4 cellular contexts compared by ENCODE assay signal in the genomic region with DNA sequence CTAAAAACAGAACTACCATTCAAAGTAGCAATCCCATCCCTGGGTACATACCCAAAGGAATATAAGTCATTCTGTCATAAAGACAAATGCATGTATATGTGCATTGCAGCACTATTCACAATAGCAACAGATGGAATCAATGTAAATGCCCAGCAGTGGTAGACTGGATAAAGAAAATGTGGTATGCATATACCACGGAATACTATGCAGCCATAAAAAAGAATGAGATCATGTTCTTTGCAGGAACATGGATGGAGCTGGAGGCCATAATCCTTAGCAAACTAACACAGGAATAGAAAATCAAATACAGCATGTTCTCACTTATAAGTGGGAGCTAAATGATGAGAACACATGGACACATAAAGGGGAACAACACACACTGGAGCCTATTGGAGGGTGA. TPM values are rescaled to one million over a fixed set of nuclear protein-coding genes. Genes with fewer than 3 reads are reported as not detected.
"Had no signal": no experiment of that assay in that cellular context is flagged by ENCODE, and none has a peak within 500 bp of the region (broad histone marks: within the 10 kb centered on the region; RNA-seq: fewer than 3 reads in every experiment).

No MANE protein-coding gene starts in this region.

RNA-seq across cellular contexts. Expression of gene SDR42E2, which starts 33.8 kb away (rescaled TPM):
- total RNA-seq: LHCN-M2, M059J, MCF 10A, NCI-H460 had no signal

RNA-seq across cellular contexts. Expression of gene VWA3A, which starts 36.2 kb away (rescaled TPM):
- total RNA-seq: LHCN-M2, M059J, MCF 10A, NCI-H460 had no signal
